16 cellular contexts compared by ENCODE assay signal in genomic region chr17:17208013-17208412, GRCh38. TPM values are rescaled to one million over a fixed set of nuclear protein-coding genes. Genes with fewer than 3 reads are reported as not detected.
A peak's percentile ranks its signal among the peaks of the same experiment; 100 is the strongest.
DNase-seq lines count a peak whose midpoint lies in the region; ATAC-seq, FAIRE-seq and TF ChIP-seq lines count a peak whose summit lies in the region.
"Had no signal": no experiment of that assay in that cellular context is flagged by ENCODE, and none has a peak within 500 bp of the region (broad histone marks: within the 10 kb centered on the region; RNA-seq: fewer than 3 reads in every experiment).

No MANE protein-coding gene starts in this region.

- H3K4me3 ChIP-seq in left ventricle myocardium inferior, result no peak overlapping the region
- H3K4me3 ChIP-seq in sigmoid colon, result no peak overlapping the region
- no peak overlapping the region for H3K4me3 ChIP-seq in pancreas
- H3K4me3 ChIP-seq in WERI-Rb-1 (ENCODE audit: low read depth, low read length), result no peak overlapping the region
- H3K4me3 ChIP-seq: SJCRH30 had no signal

- no peak for TF ChIP-seq EP300 in sigmoid colon (IDR thresholded peaks at IDR 0.05)

- TF ChIP-seq POLR2A in sigmoid colon (IDR thresholded peaks at IDR 0.05), result no peak

- H3K4me1 ChIP-seq in left ventricle myocardium inferior (peaks cover 35% of the 10 kb centered on the region), sigmoid colon (peaks cover 0 to 43% (median 42%) of the 10 kb centered on the region in 4 donors), pancreas (peaks cover 0 to 13% (median 11%) of the 10 kb centered on the region in 3 donors)

- intact Hi-C loops in left ventricle myocardium inferior (cut with micrococcal nuclease), result no loop called here
- intact Hi-C loops in left cardiac atrium (cut with DNase I), result no loop called here
- intact Hi-C loops in sigmoid colon (cut with DNase I), result loop anchor here (5.0 kb wide), 1 partner anchor 74 kb away; the partner anchor contains the start of gene COPS3
- intact Hi-C loops in pancreas (cut with DNase I), result no loop called here

- DNase-seq in left ventricle myocardium inferior (no peak), left cardiac atrium (no peak), sigmoid colon (no peak), pancreas (no peak), WERI-Rb-1 (no peak), CD1c-positive myeloid dendritic cell (ENCODE audit: extremely low spot score) (no peak)
- peak; percentile 18 for DNase-seq in central memory CD4-positive, alpha-beta T cell
- DNase-seq: DMS79 treated with DMSO at 0.1 percent for 48 hours, KBM-7, NCI-H1105 treated with DMSO at 0.1 percent for 48 hours, NCI-H1694, NCI-H510A, PC-3, SJCRH30 had no signal

- peak overlapping the region; percentile 87 for H3K27ac ChIP-seq in left ventricle myocardium inferior (replicated peaks)
- H3K27ac ChIP-seq in sigmoid colon, result peak overlapping the region; percentile 86 to 98 (median 94)
- no peak overlapping the region for H3K27ac ChIP-seq in pancreas
- H3K27ac ChIP-seq in WERI-Rb-1, result no peak overlapping the region
- H3K27ac ChIP-seq: SJCRH30 had no signal

- H3K27me3 ChIP-seq in left ventricle myocardium inferior (ENCODE audit: low read depth), result no peaks in the 10 kb centered on the region
- no peaks in the 10 kb centered on the region for H3K27me3 ChIP-seq in sigmoid colon
- no peaks in the 10 kb centered on the region for H3K27me3 ChIP-seq in pancreas
- no peaks in the 10 kb centered on the region for H3K27me3 ChIP-seq in WERI-Rb-1 (ENCODE audit: insufficient read depth, low read depth, severe bottlenecking)
- H3K27me3 ChIP-seq: SJCRH30 had no signal

- TF ChIP-seq CTCF in left ventricle myocardium inferior (IDR thresholded peaks at IDR 0.05; ENCODE audit: borderline replicate concordance) (no peak), sigmoid colon (IDR thresholded peaks at IDR 0.05) (no peak), pancreas (IDR thresholded peaks at IDR 0.05) (no peak), WERI-Rb-1 (IDR thresholded peaks at IDR 0.05; ENCODE audit: low read depth, low read length) (no peak)

- no peak for ATAC-seq in left cardiac atrium
- ATAC-seq in pancreas, result no peak
- ATAC-seq in GM21723 (IDR thresholded peaks at IDR 0.05; ENCODE audit: unreplicated experiment), result no peak
- ATAC-seq: PC-3 had no signal

- 86 to 87% methylated on average over 9 of the region's 9 CpGs for WGBS in sigmoid colon, 2 donors
- 91 to 93% methylated on average over 9 of the region's 9 CpGs for WGBS in pancreas, 2 donors

- no peaks in the 10 kb centered on the region for H3K9me3 ChIP-seq in left ventricle myocardium inferior (replicated peaks)
- no peaks in the 10 kb centered on the region for H3K9me3 ChIP-seq in sigmoid colon
- H3K9me3 ChIP-seq in pancreas, result no peaks in the 10 kb centered on the region
- peaks cover 8% of the 10 kb centered on the region for H3K9me3 ChIP-seq in WERI-Rb-1 (ENCODE audit: severe bottlenecking)
- H3K9me3 ChIP-seq: SJCRH30 had no signal

- H3K36me3 ChIP-seq in left ventricle myocardium inferior (peaks cover 8% of the 10 kb centered on the region), sigmoid colon (peaks cover 3 to 21% (median 5%) of the 10 kb centered on the region in 4 donors), pancreas (peaks cover 0 to 6% (median 0%) of the 10 kb centered on the region in 3 donors), WERI-Rb-1 (peaks cover 29% of the 10 kb centered on the region)

- FAIRE-seq in pancreas (lab: Jason Lieb, UNC), result no peak
- FAIRE-seq: D721Med had no signal

RNA-seq across cellular contexts. Expression of gene PLD6, which starts 1.9 kb away (rescaled TPM):
- total RNA-seq in left ventricle myocardium inferior (7.3 TPM), left cardiac atrium (1 to 10 TPM; 5.6 to 5.8 TPM), sigmoid colon (10 to 100 TPM in 2 of 4 donors, 1 to 10 TPM in 2; 7.7 to 15.3 (median 10.2) TPM), pancreas (1 to 10 TPM; 1.5 to 3.4 (median 2.3) TPM)
- polyA plus RNA-seq in sigmoid colon (1 to 10 TPM in 2 of 3 donors, not detected in 1; 1.2 to 2.8 TPM), pancreas (1 to 10 TPM; 2.3 to 3.4 TPM)

RNA-seq across cellular contexts. Expression of gene FLCN, which starts 29.0 kb away (rescaled TPM):
- total RNA-seq in left ventricle myocardium inferior (46.6 TPM), left cardiac atrium (10 to 100 TPM; 36.6 to 48.4 TPM), sigmoid colon (100 to 1,000 TPM in 2 of 4 donors, 10 to 100 TPM in 2; 41.5 to 122 (median 78.7) TPM), pancreas (10 to 100 TPM; 14.1 to 42.1 (median 16.8) TPM)
- polyA plus RNA-seq in sigmoid colon (10 to 100 TPM; 10.8 to 28.6 (median 13.4) TPM), pancreas (10 to 100 TPM; 27.2 to 30.1 TPM)

Comparison
In these comparisons a context has a peak if more than half of its experiments do, and no peak if none do; other contexts are left out.
1. H3K27ac ChIP-seq: peak in left ventricle myocardium inferior (single experiment) and sigmoid colon (4 of 4); none in pancreas (0 of 4) and WERI-Rb-1 (single experiment).